1 cellular context compared by ENCODE assay signal in the genomic region with DNA sequence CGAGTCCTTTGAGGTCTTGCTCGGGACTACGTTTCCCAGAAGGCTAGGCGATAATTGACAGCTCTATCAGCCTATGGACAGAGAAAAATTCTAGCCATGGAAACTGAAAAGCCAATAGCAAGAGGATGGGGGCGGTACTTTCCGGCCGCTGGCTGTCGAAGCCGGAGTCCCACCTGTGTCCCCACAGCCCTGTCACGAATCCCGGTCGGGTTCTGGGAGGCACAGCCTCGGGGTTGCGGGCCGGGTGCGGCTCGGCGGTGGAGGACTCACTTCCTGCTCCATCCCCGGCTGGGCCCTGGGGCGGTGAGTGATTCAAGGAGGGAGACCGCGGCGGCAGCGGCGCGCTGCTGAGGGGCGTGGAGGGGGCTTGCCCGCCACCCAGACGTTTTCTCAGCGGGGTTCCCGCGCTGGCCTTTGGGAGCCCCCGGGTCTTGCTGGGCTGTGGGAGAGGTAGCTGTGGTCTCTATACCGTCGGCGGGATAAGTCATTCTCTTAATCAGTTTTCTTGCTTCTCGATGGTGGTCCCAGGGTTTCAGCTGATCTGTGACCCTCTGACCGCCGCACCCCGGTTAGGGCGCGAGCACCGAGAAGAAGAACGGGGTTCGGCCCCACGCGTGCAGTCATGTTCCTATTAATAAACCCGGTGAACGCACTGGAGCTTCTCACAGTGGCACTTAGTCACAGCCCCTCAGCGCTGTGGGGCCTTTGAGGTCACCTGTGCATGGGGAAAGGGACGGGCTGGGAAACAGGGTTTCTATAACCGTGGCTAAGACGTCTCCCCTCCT.
TF ChIP-seq lines count a peak whose summit lies in the region.

TSS of gene ZNF774 (plus strand) at position 176 of the 785 bp plus-strand sequence. CDS start 2,377 bp downstream, outside the sequence.

TF ChIP-seq in GM12878, 131 proteins besides CTCF, POLR2A, EP300 and RAD21 (continued from another document):
- TF ChIP-seq, protein P1, sequence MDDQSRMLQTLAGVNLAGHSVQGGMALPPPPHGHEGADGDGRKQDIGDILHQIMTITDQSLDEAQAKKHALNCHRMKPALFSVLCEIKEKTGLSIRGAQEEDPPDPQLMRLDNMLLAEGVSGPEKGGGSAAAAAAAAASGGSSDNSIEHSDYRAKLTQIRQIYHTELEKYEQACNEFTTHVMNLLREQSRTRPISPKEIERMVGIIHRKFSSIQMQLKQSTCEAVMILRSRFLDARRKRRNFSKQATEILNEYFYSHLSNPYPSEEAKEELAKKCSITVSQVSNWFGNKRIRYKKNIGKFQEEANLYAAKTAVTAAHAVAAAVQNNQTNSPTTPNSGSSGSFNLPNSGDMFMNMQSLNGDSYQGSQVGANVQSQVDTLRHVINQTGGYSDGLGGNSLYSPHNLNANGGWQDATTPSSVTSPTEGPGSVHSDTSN (IDR thresholded peaks at IDR 0.05; ENCODE audit: insufficient replicate concordance, low read depth, low read length) = peak; percentile 98
- TF ChIP-seq, protein P2, sequence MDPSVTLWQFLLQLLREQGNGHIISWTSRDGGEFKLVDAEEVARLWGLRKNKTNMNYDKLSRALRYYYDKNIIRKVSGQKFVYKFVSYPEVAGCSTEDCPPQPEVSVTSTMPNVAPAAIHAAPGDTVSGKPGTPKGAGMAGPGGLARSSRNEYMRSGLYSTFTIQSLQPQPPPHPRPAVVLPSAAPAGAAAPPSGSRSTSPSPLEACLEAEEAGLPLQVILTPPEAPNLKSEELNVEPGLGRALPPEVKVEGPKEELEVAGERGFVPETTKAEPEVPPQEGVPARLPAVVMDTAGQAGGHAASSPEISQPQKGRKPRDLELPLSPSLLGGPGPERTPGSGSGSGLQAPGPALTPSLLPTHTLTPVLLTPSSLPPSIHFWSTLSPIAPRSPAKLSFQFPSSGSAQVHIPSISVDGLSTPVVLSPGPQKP (IDR thresholded peaks at IDR 0.05; ENCODE audit: low read depth, low read length) = no peak
- TF ChIP-seq SREBF2 (IDR thresholded peaks at IDR 0.05; ENCODE audit: low read length) = no peak
- no peak for TF ChIP-seq SMAD1 (IDR thresholded peaks at IDR 0.05; ENCODE audit: low read depth, partially characterized antibody)
- no peak for TF ChIP-seq CHD4 (IDR thresholded peaks at IDR 0.05)
- 0 out of 2 replicates have a peak, but pooled peaks have one; percentile 10 for TF ChIP-seq MTA2 (IDR thresholded peaks at IDR 0.05; ENCODE audit: low read depth)
- TF ChIP-seq NFYA (IDR thresholded peaks at IDR 0.05; ENCODE audit: borderline replicate concordance, low read depth, low read length) = peak; percentile 73; the same call in 1 of the 2 replicates
- peak; percentile 37; the same call in 1 of the 2 replicates for TF ChIP-seq CEBPZ (IDR thresholded peaks at IDR 0.05; ENCODE audit: low read depth, low read length)
- TF ChIP-seq TCF12 (IDR thresholded peaks at IDR 0.05; ENCODE audit: low read depth, low read length) = peak; percentile 44; the same call in 1 of the 2 replicates
- no peak for TF ChIP-seq ESRRA (IDR thresholded peaks at IDR 0.05; ENCODE audit: low read length)
- TF ChIP-seq BHLHE40 (IDR thresholded peaks at IDR 0.05; ENCODE audit: borderline replicate concordance in 1 of 2, low read depth in 2 of 2, low read length in 1 of 2) = 0 out of 4 replicates have a peak, but pooled peaks of 1 of the 2 experiments have one; percentile 35
- TF ChIP-seq STAT3 (IDR thresholded peaks at IDR 0.05; ENCODE audit: low read depth, low read length) = no peak
- TF ChIP-seq NR2C1 (IDR thresholded peaks at IDR 0.05) = no peak
- TF ChIP-seq CBFB (IDR thresholded peaks at IDR 0.05; ENCODE audit: low read depth) = no peak
